In the genomic region with DNA sequence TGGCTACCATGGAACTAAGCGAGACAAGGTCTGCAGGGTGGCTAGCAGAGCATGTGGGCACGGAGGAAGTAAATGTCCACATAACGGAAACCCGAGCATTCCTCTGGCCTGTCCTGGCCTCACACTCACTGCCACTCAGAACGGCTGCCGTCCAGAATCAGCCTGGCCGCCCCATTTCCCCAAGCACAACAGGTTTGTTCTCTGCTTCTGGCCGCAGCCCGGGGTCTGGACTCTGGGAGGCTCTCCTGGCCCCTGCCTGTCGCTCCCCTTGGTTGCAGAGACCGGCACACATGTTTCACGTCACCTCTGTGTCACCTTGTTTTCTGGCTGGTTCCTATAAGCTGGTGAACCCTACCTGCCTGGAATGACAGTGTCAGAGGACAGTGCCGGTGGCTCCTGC, we compare ENCODE assay signal across 13 cellular contexts.
DNase-seq lines count a peak whose midpoint lies in the region; ATAC-seq and TF ChIP-seq lines count a peak whose summit lies in the region.
"Had no signal": no experiment of that assay in that cellular context is flagged by ENCODE, and none has a peak within 500 bp of the region (broad histone marks: within the 10 kb centered on the region; RNA-seq: fewer than 3 reads in every experiment).

No MANE protein-coding gene starts in this region.

- CTCF ChIA-PET in WTC11 (lab: Charles Lee), result interaction anchor here (0.9 kb wide), 1 partner anchor 109 kb away, joined by 3 read pairs; no protein-coding TSS in a partner anchor

- H3K4me1 Mint-ChIP-seq in WTC11, result peaks cover 44% of the 10 kb centered on the region
- H3K4me1 Mint-ChIP-seq: CD4-positive, alpha-beta memory T cell had no signal

- no peak for TF ChIP-seq EP300 in gastroesophageal sphincter (IDR thresholded peaks at IDR 0.05)

- H3K9me3 ChIP-seq in right cardiac atrium (ENCODE audit: control insufficient read depth, low read length) (no peaks in the 10 kb centered on the region), gastroesophageal sphincter (no peaks in the 10 kb centered on the region), tibial artery (no peaks in the 10 kb centered on the region)

- peak overlapping the region; percentile 57; the same call in 1 of the 2 replicates for H3K27ac Mint-ChIP-seq in WTC11
- H3K27ac Mint-ChIP-seq: CD4-positive, alpha-beta memory T cell had no signal

- POLR2A ChIA-PET in WTC11 (lab: Charles Lee), result no interaction called here

- intact Hi-C loops in right cardiac atrium (cut with DNase I), result no loop called here
- intact Hi-C loops in left ventricle myocardium superior (cut with micrococcal nuclease), result no loop called here
- intact Hi-C loops in tibial artery (cut with DNase I; ENCODE audit: low total_unique reads), result loop anchor here (5.0 kb wide), 1 partner anchor 68 kb away; a partner anchor contains a TSS

- no peaks in the 10 kb centered on the region for H3K27me3 Mint-ChIP-seq in WTC11 (ENCODE audit: low read depth)
- H3K27me3 Mint-ChIP-seq: CD4-positive, alpha-beta memory T cell had no signal

- H3K36me3 ChIP-seq in gastroesophageal sphincter (no peaks in the 10 kb centered on the region), tibial artery (no peaks in the 10 kb centered on the region)

- TF ChIP-seq CTCF in WTC11 (IDR thresholded peaks at IDR 0.05) (no peak), gastroesophageal sphincter (IDR thresholded peaks at IDR 0.05) (no peak), tibial artery (IDR thresholded peaks at IDR 0.05) (no peak)

- H3K27ac ChIP-seq in right cardiac atrium (ENCODE audit: low read length) (no peak overlapping the region), gastroesophageal sphincter (peak overlapping the region in 3 of 4 donors; percentile 20 to 64 (median 56)), tibial artery (peak overlapping the region; percentile 48 to 68)
- H3K27ac ChIP-seq: C4-2B, HL-60 had no signal

- ATAC-seq in right cardiac atrium (no peak), left ventricle myocardium superior (no peak), WTC11 (no peak), gastroesophageal sphincter (no peak)

- peak in 2 of 3 donors; percentile 32 to 54 for DNase-seq in right cardiac atrium
- no peak for DNase-seq in left ventricle myocardium superior
- DNase-seq in WTC11 (ENCODE audit: low spot score), result no peak
- DNase-seq in tibial artery, result no peak
- no peak for DNase-seq in DMS153 (lab: John Stamatoyannopoulos, UW)
- no peak for DNase-seq in NCI-H748 (lab: John Stamatoyannopoulos, UW; ENCODE audit: unreplicated experiment)
- DNase-seq in AG08396 (ENCODE audit: low spot score), result no peak
- DNase-seq: 8988T; CD4-positive, alpha-beta memory T cell; EL had no signal

- H3K4me3 ChIP-seq in right cardiac atrium (ENCODE audit: low read length) (no peak overlapping the region), gastroesophageal sphincter (no peak overlapping the region), tibial artery (no peak overlapping the region)

- no peaks in the 10 kb centered on the region for H3K9me3 Mint-ChIP-seq in WTC11

- no peaks in the 10 kb centered on the region for H3K27me3 ChIP-seq in right cardiac atrium (ENCODE audit: control insufficient read depth, insufficient read depth)
- no peaks in the 10 kb centered on the region for H3K27me3 ChIP-seq in gastroesophageal sphincter
- no peaks in the 10 kb centered on the region for H3K27me3 ChIP-seq in tibial artery

- no peaks in the 10 kb centered on the region for H3K4me1 ChIP-seq in right cardiac atrium (ENCODE audit: control insufficient read depth, insufficient read depth, low read length)
- H3K4me1 ChIP-seq in gastroesophageal sphincter, result peaks cover 0 to 55% (median 17%) of the 10 kb centered on the region in 3 donors
- peaks cover 0 to 57% (median 44%) of the 10 kb centered on the region in 4 donors for H3K4me1 ChIP-seq in tibial artery

- WGBS in right cardiac atrium, result 90% methylated on average over 13 of the region's 13 CpGs
- 91 to 96% methylated on average over 6 to 7 of the region's 13 CpGs for WGBS in gastroesophageal sphincter (ENCODE audit: low coverage in 1 of 2), 2 donors

- TF ChIP-seq POLR2A in gastroesophageal sphincter (IDR thresholded peaks at IDR 0.05), result no peak

- H3K4me3 Mint-ChIP-seq in WTC11, result no peak overlapping the region
- H3K4me3 Mint-ChIP-seq: CD4-positive, alpha-beta memory T cell had no signal

- H3K36me3 Mint-ChIP-seq in WTC11, result peaks cover 9% of the 10 kb centered on the region
- H3K36me3 Mint-ChIP-seq: CD4-positive, alpha-beta memory T cell had no signal

TF ChIP-seq in WTC11, 78 proteins besides CTCF, POLR2A, EP300 and RAD21 (continues in another document):
- no peak for TF ChIP-seq NR2C2 (CRISPR knock-in tag; IDR thresholded peaks at IDR 0.05)
- TF ChIP-seq FOXJ3 (CRISPR knock-in tag; IDR thresholded peaks at IDR 0.05; ENCODE audit: borderline replicate concordance), result no peak
- no peak for TF ChIP-seq IRF2 (CRISPR knock-in tag; IDR thresholded peaks at IDR 0.05; ENCODE audit: borderline replicate concordance, low read depth)
- no peak for TF ChIP-seq GTF2I (CRISPR knock-in tag; conservative IDR thresholded peaks at IDR 0.05)
- TF ChIP-seq PRRX2 (CRISPR knock-in tag; IDR thresholded peaks at IDR 0.05), result no peak
- TF ChIP-seq SMAD4 (CRISPR knock-in tag; IDR thresholded peaks at IDR 0.05), result no peak
- TF ChIP-seq, protein P1, sequence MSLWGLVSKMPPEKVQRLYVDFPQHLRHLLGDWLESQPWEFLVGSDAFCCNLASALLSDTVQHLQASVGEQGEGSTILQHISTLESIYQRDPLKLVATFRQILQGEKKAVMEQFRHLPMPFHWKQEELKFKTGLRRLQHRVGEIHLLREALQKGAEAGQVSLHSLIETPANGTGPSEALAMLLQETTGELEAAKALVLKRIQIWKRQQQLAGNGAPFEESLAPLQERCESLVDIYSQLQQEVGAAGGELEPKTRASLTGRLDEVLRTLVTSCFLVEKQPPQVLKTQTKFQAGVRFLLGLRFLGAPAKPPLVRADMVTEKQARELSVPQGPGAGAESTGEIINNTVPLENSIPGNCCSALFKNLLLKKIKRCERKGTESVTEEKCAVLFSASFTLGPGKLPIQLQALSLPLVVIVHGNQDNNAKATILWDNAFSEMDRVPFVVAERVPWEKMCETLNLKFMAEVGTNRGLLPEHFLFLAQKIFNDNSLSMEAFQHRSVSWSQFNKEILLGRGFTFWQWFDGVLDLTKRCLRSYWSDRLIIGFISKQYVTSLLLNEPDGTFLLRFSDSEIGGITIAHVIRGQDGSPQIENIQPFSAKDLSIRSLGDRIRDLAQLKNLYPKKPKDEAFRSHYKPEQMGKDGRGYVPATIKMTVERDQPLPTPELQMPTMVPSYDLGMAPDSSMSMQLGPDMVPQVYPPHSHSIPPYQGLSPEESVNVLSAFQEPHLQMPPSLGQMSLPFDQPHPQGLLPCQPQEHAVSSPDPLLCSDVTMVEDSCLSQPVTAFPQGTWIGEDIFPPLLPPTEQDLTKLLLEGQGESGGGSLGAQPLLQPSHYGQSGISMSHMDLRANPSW (CRISPR knock-in tag; conservative IDR thresholded peaks at IDR 0.05; ENCODE audit: low read depth), result no peak
- no peak for TF ChIP-seq RORB (CRISPR knock-in tag; IDR thresholded peaks at IDR 0.05)
- no peak for TF ChIP-seq FOXK1 (CRISPR knock-in tag; IDR thresholded peaks at IDR 0.05)
- no peak for TF ChIP-seq MXD4 (CRISPR knock-in tag; IDR thresholded peaks at IDR 0.05; ENCODE audit: borderline replicate concordance)
- TF ChIP-seq, protein P2, sequence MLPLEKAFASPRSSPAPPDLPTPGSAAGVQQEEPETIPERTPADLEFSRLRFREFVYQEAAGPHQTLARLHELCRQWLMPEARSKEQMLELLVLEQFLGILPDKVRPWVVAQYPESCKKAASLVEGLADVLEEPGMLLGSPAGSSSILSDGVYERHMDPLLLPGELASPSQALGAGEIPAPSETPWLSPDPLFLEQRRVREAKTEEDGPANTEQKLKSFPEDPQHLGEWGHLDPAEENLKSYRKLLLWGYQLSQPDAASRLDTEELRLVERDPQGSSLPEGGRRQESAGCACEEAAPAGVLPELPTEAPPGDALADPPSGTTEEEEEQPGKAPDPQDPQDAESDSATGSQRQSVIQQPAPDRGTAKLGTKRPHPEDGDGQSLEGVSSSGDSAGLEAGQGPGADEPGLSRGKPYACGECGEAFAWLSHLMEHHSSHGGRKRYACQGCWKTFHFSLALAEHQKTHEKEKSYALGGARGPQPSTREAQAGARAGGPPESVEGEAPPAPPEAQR (CRISPR knock-in tag; IDR thresholded peaks at IDR 0.05), result no peak
- TF ChIP-seq, protein P3, sequence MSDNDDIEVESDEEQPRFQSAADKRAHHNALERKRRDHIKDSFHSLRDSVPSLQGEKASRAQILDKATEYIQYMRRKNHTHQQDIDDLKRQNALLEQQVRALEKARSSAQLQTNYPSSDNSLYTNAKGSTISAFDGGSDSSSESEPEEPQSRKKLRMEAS (CRISPR knock-in tag; IDR thresholded peaks at IDR 0.05), result no peak
- TF ChIP-seq, protein P4, sequence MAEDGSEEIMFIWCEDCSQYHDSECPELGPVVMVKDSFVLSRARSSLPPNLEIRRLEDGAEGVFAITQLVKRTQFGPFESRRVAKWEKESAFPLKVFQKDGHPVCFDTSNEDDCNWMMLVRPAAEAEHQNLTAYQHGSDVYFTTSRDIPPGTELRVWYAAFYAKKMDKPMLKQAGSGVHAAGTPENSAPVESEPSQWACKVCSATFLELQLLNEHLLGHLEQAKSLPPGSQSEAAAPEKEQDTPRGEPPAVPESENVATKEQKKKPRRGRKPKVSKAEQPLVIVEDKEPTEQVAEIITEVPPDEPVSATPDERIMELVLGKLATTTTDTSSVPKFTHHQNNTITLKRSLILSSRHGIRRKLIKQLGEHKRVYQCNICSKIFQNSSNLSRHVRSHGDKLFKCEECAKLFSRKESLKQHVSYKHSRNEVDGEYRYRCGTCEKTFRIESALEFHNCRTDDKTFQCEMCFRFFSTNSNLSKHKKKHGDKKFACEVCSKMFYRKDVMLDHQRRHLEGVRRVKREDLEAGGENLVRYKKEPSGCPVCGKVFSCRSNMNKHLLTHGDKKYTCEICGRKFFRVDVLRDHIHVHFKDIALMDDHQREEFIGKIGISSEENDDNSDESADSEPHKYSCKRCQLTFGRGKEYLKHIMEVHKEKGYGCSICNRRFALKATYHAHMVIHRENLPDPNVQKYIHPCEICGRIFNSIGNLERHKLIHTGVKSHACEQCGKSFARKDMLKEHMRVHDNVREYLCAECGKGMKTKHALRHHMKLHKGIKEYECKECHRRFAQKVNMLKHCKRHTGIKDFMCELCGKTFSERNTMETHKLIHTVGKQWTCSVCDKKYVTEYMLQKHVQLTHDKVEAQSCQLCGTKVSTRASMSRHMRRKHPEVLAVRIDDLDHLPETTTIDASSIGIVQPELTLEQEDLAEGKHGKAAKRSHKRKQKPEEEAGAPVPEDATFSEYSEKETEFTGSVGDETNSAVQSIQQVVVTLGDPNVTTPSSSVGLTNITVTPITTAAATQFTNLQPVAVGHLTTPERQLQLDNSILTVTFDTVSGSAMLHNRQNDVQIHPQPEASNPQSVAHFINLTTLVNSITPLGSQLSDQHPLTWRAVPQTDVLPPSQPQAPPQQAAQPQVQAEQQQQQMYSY (CRISPR knock-in tag; IDR thresholded peaks at IDR 0.05), result no peak

Comparison
In these comparisons a context has a peak if more than half of its experiments do, and no peak if none do; other contexts are left out.
1. DNase-seq: peak in right cardiac atrium (2 of 3); none in left ventricle myocardium superior (single experiment), WTC11 (single experiment), tibial artery (0 of 2), DMS153 (single experiment), NCI-H748 (single experiment) and AG08396 (single experiment).